17 cellular contexts compared by ENCODE assay signal in the genomic region with DNA sequence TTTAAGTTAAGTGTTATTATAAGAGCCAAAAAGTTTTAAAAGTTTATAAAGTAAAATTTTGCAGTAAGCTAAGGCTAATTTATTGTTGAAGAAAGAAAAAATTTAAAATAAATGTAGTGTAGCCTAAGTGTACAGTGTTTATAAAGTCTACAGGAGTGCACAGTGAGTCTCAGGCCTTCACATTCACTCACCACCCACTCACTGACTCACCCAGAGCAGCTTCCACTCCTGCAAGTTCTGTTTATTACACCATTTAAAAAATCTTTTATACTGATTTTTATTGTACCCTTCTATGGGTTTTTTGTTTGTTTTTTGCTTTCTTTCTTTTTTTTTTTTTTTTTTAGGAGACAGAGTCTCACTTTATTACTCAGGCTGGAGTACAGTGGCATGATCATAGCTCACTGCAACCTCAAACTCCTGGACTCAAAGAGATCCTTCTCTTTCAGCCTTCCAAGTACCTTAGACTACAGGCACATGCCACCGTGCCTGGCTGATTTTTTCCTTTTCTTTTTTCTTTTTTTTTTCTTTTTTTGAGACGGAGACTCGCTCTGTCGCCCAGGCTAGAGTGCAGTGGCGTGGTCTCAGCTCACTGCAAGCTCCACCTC. TPM values are rescaled to one million over a fixed set of nuclear protein-coding genes. Genes with fewer than 3 reads are reported as not detected.
DNase-seq lines count a peak whose midpoint lies in the region; ATAC-seq and TF ChIP-seq lines count a peak whose summit lies in the region.
"Had no signal": no experiment of that assay in that cellular context is flagged by ENCODE, and none has a peak within 500 bp of the region (broad histone marks: within the 10 kb centered on the region; RNA-seq: fewer than 3 reads in every experiment).

No MANE protein-coding gene starts in this region.

- H3K79me2 ChIP-seq in smooth muscle cell (ENCODE audit: low read depth) = no peaks in the 10 kb centered on the region

- H3K4me1 Mint-ChIP-seq in activated naive CD4-positive, alpha-beta T cell treated with anti-CD3 and anti-CD28 coated beads for 36 hours (ENCODE audit: low read depth) = no peaks in the 10 kb centered on the region
- H3K4me1 Mint-ChIP-seq: mesothelial cell of epicardium had no signal

- H3K36me3 ChIP-seq in RWPE2 (ENCODE audit: low read depth) = no peaks in the 10 kb centered on the region
- no peaks in the 10 kb centered on the region for H3K36me3 ChIP-seq in smooth muscle cell (ENCODE audit: low read depth)
- H3K36me3 ChIP-seq: SJSA1 had no signal

- no peaks in the 10 kb centered on the region for H3K27me3 Mint-ChIP-seq in activated naive CD4-positive, alpha-beta T cell treated with anti-CD3 and anti-CD28 coated beads for 36 hours (ENCODE audit: low read depth)

- no peaks in the 10 kb centered on the region for H3K9me3 ChIP-seq in RWPE2 (ENCODE audit: severe bottlenecking)
- H3K9me3 ChIP-seq in smooth muscle cell (replicated peaks; ENCODE audit: low read depth) = no peaks in the 10 kb centered on the region
- H3K9me3 ChIP-seq: SJSA1 had no signal

- TF ChIP-seq CTCF in RWPE2 (IDR thresholded peaks at IDR 0.05; ENCODE audit: poor library complexity, severe bottlenecking) = no peak
- no peak for TF ChIP-seq CTCF in fibroblast of mammary gland (conservative IDR thresholded peaks at IDR 0.05; ENCODE audit: control insufficient read depth, insufficient read depth, low read depth, low read length)
- no peak for TF ChIP-seq CTCF in smooth muscle cell (IDR thresholded peaks at IDR 0.05; ENCODE audit: borderline replicate concordance, insufficient read depth, poor library complexity, severe bottlenecking)

- intact Hi-C loops in activated naive CD4-positive, alpha-beta T cell treated with anti-CD3 and anti-CD28 coated beads for 36 hours (cut with micrococcal nuclease) = no loop called here
- intact Hi-C loops in posterior vena cava (cut with DNase I) = no loop called here

- H3K27me3 ChIP-seq in RWPE2 (ENCODE audit: insufficient read depth, poor library complexity, severe bottlenecking) (no peaks in the 10 kb centered on the region), smooth muscle cell (ENCODE audit: low read depth) (no peaks in the 10 kb centered on the region)
- H3K27me3 ChIP-seq: SJSA1 had no signal

- 85% methylated on average over 5 of the region's 5 CpGs for WGBS in smooth muscle cell (ENCODE audit: low lambda C conversion rate)

- no peak overlapping the region for H3K4me3 Mint-ChIP-seq in activated naive CD4-positive, alpha-beta T cell treated with anti-CD3 and anti-CD28 coated beads for 36 hours
- H3K4me3 Mint-ChIP-seq: mesothelial cell of epicardium had no signal

- H4K20me1 ChIP-seq in smooth muscle cell (ENCODE audit: low read depth) = no peaks in the 10 kb centered on the region

- no peak overlapping the region for H3K27ac Mint-ChIP-seq in activated naive CD4-positive, alpha-beta T cell treated with anti-CD3 and anti-CD28 coated beads for 36 hours
- H3K27ac Mint-ChIP-seq: activated naive CD4-positive, alpha-beta T cell treated with anti-CD3 and anti-CD28 coated beads, Interleukin-2, amount 50 U/mL, for 72 hours; mesothelial cell of epicardium had no signal

- no peak overlapping the region for H3K27ac ChIP-seq in RWPE2 (ENCODE audit: poor library complexity, severe bottlenecking)
- H3K27ac ChIP-seq in smooth muscle cell (ENCODE audit: low read depth) = no peak overlapping the region
- H3K27ac ChIP-seq: SJSA1 had no signal

- no peak overlapping the region for H2AFZ ChIP-seq in smooth muscle cell (ENCODE audit: low read depth)

- peak overlapping the region; percentile 35 for H3K4me2 ChIP-seq in smooth muscle cell

- DNase-seq in activated naive CD4-positive, alpha-beta T cell treated with anti-CD3 and anti-CD28 coated beads for 36 hours = peak; percentile 16
- no peak for DNase-seq in activated naive CD4-positive, alpha-beta T cell treated with Interleukin-2 at 50 U/mL for 16 hours
- DNase-seq in RWPE2 (ENCODE audit: low spot score) = no peak
- peak; percentile 77 for DNase-seq in fibroblast of mammary gland (ENCODE audit: low read depth)
- no peak for DNase-seq in smooth muscle cell (lab: John Stamatoyannopoulos, UW; ENCODE audit: unreplicated experiment)
- no peak for DNase-seq in posterior vena cava (ENCODE audit: low spot score)
- no peak for DNase-seq in NCI-H2196 (lab: John Stamatoyannopoulos, UW; ENCODE audit: unreplicated experiment)
- DNase-seq: DMS 273 treated with DMSO at 0.1 percent for 48 hours, MM.1S, NCI-H2171 treated with DMSO at 0.1 percent for 48 hours had no signal

- no peaks in the 10 kb centered on the region for H3F3A ChIP-seq in smooth muscle cell (ENCODE audit: low read depth)

- peaks cover 3% of the 10 kb centered on the region for H3K9me3 Mint-ChIP-seq in activated naive CD4-positive, alpha-beta T cell treated with anti-CD3 and anti-CD28 coated beads for 36 hours
- H3K9me3 Mint-ChIP-seq: activated naive CD4-positive, alpha-beta T cell treated with anti-CD3 and anti-CD28 coated beads, Interleukin-2, amount 50 U/mL, for 72 hours had no signal

- no peak overlapping the region for H3K4me3 ChIP-seq in RWPE2 (ENCODE audit: severe bottlenecking)
- H3K4me3 ChIP-seq in fibroblast of mammary gland (ENCODE audit: control insufficient read depth, low read depth, low read length) = no peak overlapping the region
- H3K4me3 ChIP-seq in smooth muscle cell = no peak overlapping the region
- H3K4me3 ChIP-seq: SJSA1 had no signal

- CTCF ChIA-PET in activated naive CD4-positive, alpha-beta T cell treated with anti-CD3 and anti-CD28 coated beads for 36 hours (lab: Charles Lee) = no interaction called here

- ATAC-seq in RWPE2 (ENCODE audit: low read depth) (peak; percentile 71; the same call in 2 of the 3 replicates), HG02981 (IDR thresholded peaks at IDR 0.05; ENCODE audit: unreplicated experiment) (no peak)
- ATAC-seq: activated naive CD4-positive, alpha-beta T cell treated with anti-CD3 and anti-CD28 coated beads, Interleukin-2, amount 50 U/mL, for 72 hours had no signal

- H3K4me1 ChIP-seq in RWPE2 (ENCODE audit: insufficient read depth, poor library complexity, severe bottlenecking) = peaks cover 6% of the 10 kb centered on the region
- H3K4me1 ChIP-seq in smooth muscle cell (ENCODE audit: low read depth) = no peaks in the 10 kb centered on the region
- H3K4me1 ChIP-seq: SJSA1 had no signal

- H3K9ac ChIP-seq in smooth muscle cell (ENCODE audit: low read depth) = no peak overlapping the region

- no peaks in the 10 kb centered on the region for H3K36me3 Mint-ChIP-seq in activated naive CD4-positive, alpha-beta T cell treated with anti-CD3 and anti-CD28 coated beads for 36 hours (ENCODE audit: low read depth)
- H3K36me3 Mint-ChIP-seq: activated naive CD4-positive, alpha-beta T cell treated with anti-CD3 and anti-CD28 coated beads, Interleukin-2, amount 50 U/mL, for 72 hours; mesothelial cell of epicardium had no signal

RNA-seq across cellular contexts. Expression of gene CSTA, which starts 25.9 kb away (rescaled TPM):
- not detected for total RNA-seq in activated naive CD4-positive, alpha-beta T cell treated with anti-CD3 and anti-CD28 coated beads for 36 hours
- total RNA-seq in smooth muscle cell (29.7 and 51.7 TPM in 2 replicates), posterior vena cava (1 to 10 TPM; 3.5 to 9.7 TPM)
- polyA plus RNA-seq in smooth muscle cell = 16.0 and 19.7 TPM in 2 replicates
- total RNA-seq: activated naive CD4-positive, alpha-beta T cell treated with anti-CD3 and anti-CD28 coated beads, Interleukin-2, amount 50 U/mL, for 72 hours; chondrocyte; HT-29; mesothelial cell of epicardium; SJSA1; temporal lobe had no signal

RNA-seq across cellular contexts. Expression of gene MIX23, which starts 32.1 kb away (rescaled TPM):
- total RNA-seq in activated naive CD4-positive, alpha-beta T cell treated with anti-CD3 and anti-CD28 coated beads for 36 hours = 10 to 100 TPM; 90.5 to 96.1 TPM
- 48.8 and 62.2 TPM in 2 replicates for total RNA-seq in smooth muscle cell
- 43.4 and 54.8 TPM in 2 replicates for polyA plus RNA-seq in smooth muscle cell
- 10 to 100 TPM; 13.8 to 16.3 TPM for total RNA-seq in posterior vena cava

RNA-seq across cellular contexts. Expression of gene FAM162A, which starts 33.1 kb away (rescaled TPM):
- 100 to 1,000 TPM; 111 to 112 TPM for total RNA-seq in activated naive CD4-positive, alpha-beta T cell treated with anti-CD3 and anti-CD28 coated beads for 36 hours
- 108 and 117 TPM in 2 replicates for total RNA-seq in smooth muscle cell
- polyA plus RNA-seq in smooth muscle cell = 209 and 219 TPM in 2 replicates
- total RNA-seq in posterior vena cava = 10 to 100 TPM; 31.5 to 36.9 TPM

Comparison
In these comparisons a context has a peak if more than half of its experiments do, and no peak if none do; other contexts are left out.
1. DNase-seq: peak in activated naive CD4-positive, alpha-beta T cell treated with anti-CD3 and anti-CD28 coated beads for 36 hours (single experiment) and fibroblast of mammary gland (single experiment); none in activated naive CD4-positive, alpha-beta T cell treated with Interleukin-2 at 50 U/mL for 16 hours (single experiment), RWPE2 (single experiment), smooth muscle cell (single experiment), posterior vena cava (single experiment) and NCI-H2196 (single experiment).